8 cellular contexts compared by ENCODE assay signal in the genomic region with DNA sequence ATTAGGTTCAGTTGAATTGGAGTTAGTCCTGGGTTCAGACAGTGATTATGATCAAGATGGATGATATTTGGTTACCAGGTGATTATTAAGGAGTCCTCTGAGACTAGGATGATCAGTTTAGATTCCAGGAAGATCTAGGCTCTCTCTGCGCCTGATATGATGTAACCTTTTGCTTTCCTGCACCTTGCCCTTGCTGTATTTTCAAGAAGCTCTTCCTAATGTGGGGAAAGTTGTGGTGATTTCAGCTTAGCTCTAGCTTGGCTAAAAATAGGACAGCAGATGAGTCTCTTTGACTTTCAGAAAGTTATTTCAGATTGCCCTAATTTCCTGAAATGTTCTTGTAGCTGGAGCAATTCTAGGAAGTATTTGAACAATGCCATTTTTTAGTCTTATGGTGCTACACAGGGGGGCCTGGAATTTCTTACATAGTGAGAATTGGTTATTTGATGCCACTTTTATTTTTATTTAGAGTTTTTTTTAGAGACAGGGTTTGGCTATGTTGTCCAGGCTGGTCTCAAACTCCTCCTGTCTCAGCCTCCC. TPM values are rescaled to one million over a fixed set of nuclear protein-coding genes. Genes with fewer than 3 reads are reported as not detected.
DNase-seq lines count a peak whose midpoint lies in the region; ATAC-seq and TF ChIP-seq lines count a peak whose summit lies in the region.

No MANE protein-coding gene starts in this region.

- H3K27me3 ChIP-seq in Caco-2 (replicated peaks; ENCODE audit: control insufficient read depth, insufficient read depth, low read length), result no peaks in the 10 kb centered on the region

- intact Hi-C loops in Caco-2 (cut with micrococcal nuclease; ENCODE audit: unreplicated experiment), result no loop called here

- peak overlapping the region; percentile 25 for H3K4me3 Mint-ChIP-seq in Caco-2 (ENCODE audit: unreplicated experiment)
- no peak overlapping the region for H3K4me3 Mint-ChIP-seq in chondrocyte (ENCODE audit: unreplicated experiment)
- peak overlapping the region; percentile 82 for H3K4me3 Mint-ChIP-seq in neural crest cell

- no peaks in the 10 kb centered on the region for H3K9me3 ChIP-seq in Caco-2

- H3K27me3 Mint-ChIP-seq in Caco-2 (ENCODE audit: insufficient read depth, unreplicated experiment), result no peaks in the 10 kb centered on the region
- no peaks in the 10 kb centered on the region for H3K27me3 Mint-ChIP-seq in chondrocyte (ENCODE audit: low read depth)
- H3K27me3 Mint-ChIP-seq in neural crest cell (ENCODE audit: low read depth), result peaks cover 4% of the 10 kb centered on the region

- POLR2A ChIA-PET in Caco-2 (lab: Charles Lee), result no interaction called here

- no peak for DNase-seq in Caco-2
- peak; percentile 47 for DNase-seq in KBM-7
- DNase-seq in chondrocyte (ENCODE audit: low spot score), result no peak
- no peak for DNase-seq in neural crest cell (ENCODE audit: low read depth, low spot score)
- DNase-seq in NAMALWA (ENCODE audit: low spot score), result no peak
- no peak for DNase-seq in SHP77 treated with DMSO at 0.1 percent for 48 hours (lab: John Stamatoyannopoulos, UW)

- CTCF ChIA-PET in Caco-2 (lab: Charles Lee), result interaction anchor here (1.0 kb wide), 1 partner anchor 27 kb away, joined by 3 read pairs; no protein-coding TSS in a partner anchor

- H3K27ac Mint-ChIP-seq in Caco-2 (ENCODE audit: unreplicated experiment) (no peak overlapping the region), chondrocyte (ENCODE audit: unreplicated experiment) (peak overlapping the region; percentile 80), neural crest cell (ENCODE audit: unreplicated experiment) (peak overlapping the region; percentile 97)

- H3K4me1 Mint-ChIP-seq in Caco-2 (ENCODE audit: low read depth, unreplicated experiment) (peaks cover 30% of the 10 kb centered on the region), chondrocyte (ENCODE audit: low read depth) (peaks cover 61% of the 10 kb centered on the region), neural crest cell (peaks cover 60% of the 10 kb centered on the region)

- BruUV-seq in Caco-2 (replicated peaks; lab: Mats Ljungman, UMichigan), result no TSS peak

- TF ChIP-seq CTCF in Caco-2 (IDR thresholded peaks at IDR 0.05; ENCODE audit: insufficient read depth in 1 of 2, low read depth in 1 of 2, low read length in 1 of 2, severe bottlenecking in 1 of 2, unreplicated experiment in 1 of 2), result no peak
- TF ChIP-seq CTCF in chondrocyte (IDR thresholded peaks at IDR 0.05), result no peak
- TF ChIP-seq CTCF in neural crest cell (conservative IDR thresholded peaks at IDR 0.05), result no peak

- ATAC-seq in HG03045 (IDR thresholded peaks at IDR 0.05; ENCODE audit: unreplicated experiment), result no peak
- no peak for ATAC-seq in HG02623 (IDR thresholded peaks at IDR 0.05; ENCODE audit: unreplicated experiment)

- no peaks in the 10 kb centered on the region; the same call in 1 of the 2 replicates for H3K36me3 ChIP-seq in Caco-2 (ENCODE audit: control insufficient read depth, insufficient read depth, low read length)

- peaks cover 33% of the 10 kb centered on the region for H3K4me1 ChIP-seq in Caco-2

- H3K9me3 Mint-ChIP-seq in Caco-2 (ENCODE audit: unreplicated experiment), result no peaks in the 10 kb centered on the region
- no peaks in the 10 kb centered on the region for H3K9me3 Mint-ChIP-seq in chondrocyte (ENCODE audit: low read depth)
- no peaks in the 10 kb centered on the region for H3K9me3 Mint-ChIP-seq in neural crest cell

- in situ Hi-C loops in KBM-7 (cut with MboI; ENCODE audit: low pct_unique_long_range_greater_than_20kb, low sequenced_read_pairs), result no loop called here

- H3K36me3 Mint-ChIP-seq in Caco-2 (ENCODE audit: insufficient read depth, unreplicated experiment) (peaks cover 19% of the 10 kb centered on the region), chondrocyte (ENCODE audit: low read depth) (no peaks in the 10 kb centered on the region), neural crest cell (ENCODE audit: low read depth) (peaks cover 6% of the 10 kb centered on the region)

- no peak overlapping the region for H3K4me3 ChIP-seq in Caco-2 (ENCODE audit: low read depth, low read length)

RNA-seq across cellular contexts. Expression of gene LCOR, which starts 3.8 kb away (rescaled TPM):
- total RNA-seq in Caco-2 (2022) (46.7 and 51.8 TPM in 2 replicates), chondrocyte (27.9 to 37.2 TPM (median 29.4 TPM) in 3 replicates), neural crest cell (53.0 and 54.4 TPM in 2 replicates)
